Comparison of ENCODE assay signal across 13 cellular contexts in genomic region chr1:203380395-203381150, GRCh38. TPM values are rescaled to one million over a fixed set of nuclear protein-coding genes. Genes with fewer than 3 reads are reported as not detected.
A peak's percentile ranks its signal among the peaks of the same experiment; 100 is the strongest.
DNase-seq lines count a peak whose midpoint lies in the region; ATAC-seq and TF ChIP-seq lines count a peak whose summit lies in the region.
"Had no signal": no experiment of that assay in that cellular context is flagged by ENCODE, and none has a peak within 500 bp of the region (broad histone marks: within the 10 kb centered on the region; RNA-seq: fewer than 3 reads in every experiment).

No MANE protein-coding gene starts in this region.

- peak; percentile 28 for DNase-seq in NCI-H2171 treated with DMSO at 0.1 percent for 48 hours (lab: John Stamatoyannopoulos, UW)
- no peak for DNase-seq in NCI-H2171 (lab: John Stamatoyannopoulos, UW)
- no peak for DNase-seq in hepatocyte (ENCODE audit: low spot score)
- DNase-seq in uterus, result peak in 1 of 2 donors; percentile 75
- no peak for DNase-seq in NCI-H187 treated with DMSO at 0.1 percent for 48 hours (lab: John Stamatoyannopoulos, UW)
- DNase-seq in SIG-M5 (lab: John Stamatoyannopoulos, UW), result no peak
- no peak for DNase-seq in stimulated activated naive CD4-positive, alpha-beta T cell (lab: John Stamatoyannopoulos, UW)
- DNase-seq: activated naive CD4-positive, alpha-beta T cell; DND-41; H7; NCI-H748 treated with DMSO at 0.1 percent for 48 hours had no signal

- 63% methylated on average over 4 of the region's 4 CpGs for WGBS in hepatocyte (ENCODE audit: low lambda C conversion rate, missing lambda C conversion rate)

- H3K36me3 ChIP-seq in hepatocyte (replicated peaks; ENCODE audit: insufficient read depth, low read depth) (no peaks in the 10 kb centered on the region), uterus (no peaks in the 10 kb centered on the region)

- intact Hi-C loops in uterus (cut with DNase I; ENCODE audit: low total_unique reads), result no loop called here

- H3K27me3 ChIP-seq in hepatocyte (no peaks in the 10 kb centered on the region), uterus (no peaks in the 10 kb centered on the region)

- no peak overlapping the region for H3K4me3 ChIP-seq in hepatocyte
- H3K4me3 ChIP-seq in uterus, result no peak overlapping the region

- H3K27ac ChIP-seq in hepatocyte (peak overlapping the region; percentile 83), uterus (peak overlapping the region; percentile 86 to 92)

- TF ChIP-seq CTCF in hepatocyte (IDR thresholded peaks at IDR 0.05; ENCODE audit: poor library complexity) (no peak), uterus (IDR thresholded peaks at IDR 0.05) (no peak)

- H3K4me2 ChIP-seq in hepatocyte, result peak overlapping the region; percentile 21

- no peaks in the 10 kb centered on the region for H4K20me1 ChIP-seq in hepatocyte (ENCODE audit: insufficient read depth, poor library complexity, severe bottlenecking)

- TF ChIP-seq POLR2A in uterus (IDR thresholded peaks at IDR 0.05), result no peak

- peak; percentile 25 for ATAC-seq in HG03103 (IDR thresholded peaks at IDR 0.05; ENCODE audit: low read depth, unreplicated experiment)

- H2AFZ ChIP-seq in hepatocyte, result no peak overlapping the region

- no peaks in the 10 kb centered on the region for H3K79me2 ChIP-seq in hepatocyte

- H3K4me1 ChIP-seq in hepatocyte (ENCODE audit: insufficient read depth), result peaks cover 30% of the 10 kb centered on the region
- peaks cover 13 to 17% of the 10 kb centered on the region in 2 donors for H3K4me1 ChIP-seq in uterus

- no peaks in the 10 kb centered on the region for H3K9me3 ChIP-seq in hepatocyte (ENCODE audit: low read depth)
- no peaks in the 10 kb centered on the region for H3K9me3 ChIP-seq in uterus

- no peaks in the 10 kb centered on the region for H3K9me2 ChIP-seq in hepatocyte (replicated peaks; ENCODE audit: insufficient read depth)

RNA-seq across cellular contexts. Expression of gene FMOD, which starts 29.7 kb away (rescaled TPM):
- total RNA-seq in hepatocyte, result 118 and 132 TPM in 2 replicates
- 125 and 161 TPM in 2 replicates for polyA plus RNA-seq in hepatocyte
- total RNA-seq in uterus, result 100 to 1,000 TPM in 1 of 4 donors, 10 to 100 TPM in 3; 41.8 to 119 (median 82.7) TPM
- total RNA-seq: A172, H7 had no signal
